In genomic region chr11:64745523-64746328, GRCh38 we compare ENCODE assay signal across 8 cellular contexts. TPM values are rescaled to one million over a fixed set of nuclear protein-coding genes. Genes with fewer than 3 reads are reported as not detected.
DNase-seq lines count a peak whose midpoint lies in the region; ATAC-seq and TF ChIP-seq lines count a peak whose summit lies in the region.

No MANE protein-coding gene starts in this region.

- H3K27me3 ChIP-seq in esophagus muscularis mucosa: no peaks in the 10 kb centered on the region
- no peaks in the 10 kb centered on the region for H3K27me3 ChIP-seq in naive thymus-derived CD4-positive, alpha-beta T cell (ENCODE audit: control insufficient read depth in 2 of 2, insufficient read depth in 2 of 2, low read length in 2 of 2)

- ATAC-seq in naive thymus-derived CD4-positive, alpha-beta T cell: peak; percentile 51
- no peak for ATAC-seq in GM18520 (IDR thresholded peaks at IDR 0.05; ENCODE audit: unreplicated experiment)

- TF ChIP-seq CTCF in esophagus muscularis mucosa (IDR thresholded peaks at IDR 0.05): no peak

- 1% methylated on average over 43 of the region's 52 CpGs for WGBS in esophagus muscularis mucosa

- TF ChIP-seq EP300 in esophagus muscularis mucosa (IDR thresholded peaks at IDR 0.05): no peak

- H3K9ac ChIP-seq in ES-I3 (ENCODE audit: low read depth, low read length): peak overlapping the region; percentile 87; the same call in 1 of the 2 replicates

- no peaks in the 10 kb centered on the region for H3K9me3 ChIP-seq in ES-I3 (ENCODE audit: control insufficient read depth, insufficient read depth, low read length)
- H3K9me3 ChIP-seq in esophagus muscularis mucosa: no peaks in the 10 kb centered on the region
- no peaks in the 10 kb centered on the region for H3K9me3 ChIP-seq in naive thymus-derived CD4-positive, alpha-beta T cell (ENCODE audit: control insufficient read depth in 2 of 3, low read length in 3 of 3)

- no peaks in the 10 kb centered on the region for H3K36me3 ChIP-seq in ES-I3 (ENCODE audit: insufficient read depth, low read length)
- peaks cover 0 to 13% (median 10%) of the 10 kb centered on the region in 4 donors for H3K36me3 ChIP-seq in esophagus muscularis mucosa
- peaks cover 0 to 29% (median 4%) of the 10 kb centered on the region in 3 experiments for H3K36me3 ChIP-seq in naive thymus-derived CD4-positive, alpha-beta T cell (ENCODE audit: control insufficient read depth in 2 of 3, insufficient read depth in 3 of 3, low read length in 3 of 3)

- H3K4me1 ChIP-seq in ES-I3 (ENCODE audit: insufficient read depth, low read length) (peaks cover 5% of the 10 kb centered on the region; the same call in 1 of the 2 replicates), esophagus muscularis mucosa (peaks cover 28 to 69% (median 61%) of the 10 kb centered on the region in 4 donors)
- H3K4me1 ChIP-seq in naive thymus-derived CD4-positive, alpha-beta T cell (ENCODE audit: control insufficient read depth in 2 of 2, insufficient read depth in 2 of 2, low read length in 2 of 2): peaks cover 9 to 22% of the 10 kb centered on the region in 2 donors

- DNase-seq in MV-4-11 (lab: John Stamatoyannopoulos, UW) (peak; percentile 82), esophagus muscularis mucosa (ENCODE audit: extremely low spot score) (peak; percentile 97), stromal cell of bone marrow (ENCODE audit: low read depth) (peak; percentile 13), RPMI8226 (no peak)
- peak; percentile 83 for DNase-seq in activated CD8-positive, alpha-beta memory T cell treated with anti-CD3 and anti-CD28 coated beads, Interleukin-2, amount 50 U/mL, for 48 hours
- peak; percentile 64 to 87 (median 84) for DNase-seq in naive thymus-derived CD4-positive, alpha-beta T cell

- peaks cover 0 to 12% (median 3%) of the 10 kb centered on the region in 5 donors for H3K36me3 Mint-ChIP-seq in naive thymus-derived CD4-positive, alpha-beta T cell

- H3K9me3 Mint-ChIP-seq in naive thymus-derived CD4-positive, alpha-beta T cell: peaks cover 0 to 5% (median 0%) of the 10 kb centered on the region in 11 donors

- POLR2A ChIA-PET in naive thymus-derived CD4-positive, alpha-beta T cell (lab: Charles Lee): interaction anchor here (0.6 to 39.7 kb wide), 31 partner anchors 9 to 907 kb away, joined by 3 to 1956 read pairs (median 5); partner anchors contain the start of genes CDC42BPG, EHD1, FAU and FKBP2

- CTCF ChIA-PET in naive thymus-derived CD4-positive, alpha-beta T cell (lab: Charles Lee): interaction anchor here (18.4 kb wide), 1 partner anchor 23 kb away, joined by 305 read pairs; the partner anchor contains the start of gene PYGM

- intact Hi-C loops in esophagus muscularis mucosa (cut with DNase I): loop anchor here (2.0 kb wide), 1 partner anchor 57 kb away; the partner anchor contains the start of gene MAP4K2
- intact Hi-C loops in naive thymus-derived CD4-positive, alpha-beta T cell (cut with micrococcal nuclease): loop anchor here (1.0 to 10.0 kb wide), 7 partner anchors 33 to 503 kb away; partner anchors contain the start of genes ZNHIT2 (in 2 of the 2), ATG2A (in 1 of the 2), EHD1 (in 1 of the 2) and FKBP2 (in 1 of the 2)

- H3K27me3 Mint-ChIP-seq in naive thymus-derived CD4-positive, alpha-beta T cell: no peaks in the 10 kb centered on the region

- peaks cover 17 to 43% (median 36%) of the 10 kb centered on the region in 7 donors for H3K4me1 Mint-ChIP-seq in naive thymus-derived CD4-positive, alpha-beta T cell

- peak overlapping the region; percentile 94 to 100 (median 99) for H3K27ac Mint-ChIP-seq in naive thymus-derived CD4-positive, alpha-beta T cell

- TF ChIP-seq POLR2A in esophagus muscularis mucosa (IDR thresholded peaks at IDR 0.05; ENCODE audit: low read depth): peak; percentile 55

- H3K4me3 ChIP-seq in esophagus muscularis mucosa: peak overlapping the region; percentile 59 to 73 (median 69)
- H3K4me3 ChIP-seq in naive thymus-derived CD4-positive, alpha-beta T cell (ENCODE audit: low read length): peak overlapping the region; percentile 68

- H3K27ac ChIP-seq in esophagus muscularis mucosa (replicated peaks in 1 of 4): peak overlapping the region; percentile 92 to 99 (median 96)
- H3K27ac ChIP-seq in naive thymus-derived CD4-positive, alpha-beta T cell (ENCODE audit: low read depth, low read length): peak overlapping the region; percentile 97

- H3K4me3 Mint-ChIP-seq in naive thymus-derived CD4-positive, alpha-beta T cell: peak overlapping the region; percentile 85 to 100 (median 96)

RNA-seq across cellular contexts. Expression of gene RASGRP2, which starts 1.8 kb away (rescaled TPM):
- 10 to 100 TPM; 32.8 to 72.8 (median 34.9) TPM for total RNA-seq in esophagus muscularis mucosa
- 100 to 1,000 TPM; 211 to 697 (median 654) TPM for total RNA-seq in naive thymus-derived CD4-positive, alpha-beta T cell
- 100 to 1,000 TPM; 197 to 312 TPM for polyA plus RNA-seq in naive thymus-derived CD4-positive, alpha-beta T cell

RNA-seq across cellular contexts. Expression of gene PYGM, which starts 14.0 kb away (rescaled TPM):
- 10 to 100 TPM; 18.4 to 57.2 (median 26.3) TPM for total RNA-seq in esophagus muscularis mucosa
- 10 to 100 TPM in 4 of 5 experiments, 1 to 10 TPM in 1; 8.0 to 16.2 (median 13.9) TPM for total RNA-seq in naive thymus-derived CD4-positive, alpha-beta T cell
- under 1 TPM; 0.26 to 0.64 TPM for polyA plus RNA-seq in naive thymus-derived CD4-positive, alpha-beta T cell

RNA-seq across cellular contexts. Expression of gene NRXN2, which starts 22.7 kb away (rescaled TPM):
- total RNA-seq in esophagus muscularis mucosa: 10 to 100 TPM in 1 of 4 donors, 1 to 10 TPM in 3; 2.1 to 12.9 (median 4.3) TPM
- under 1 TPM in 3 of 5 experiments, not detected in 2; 0.07 to 0.71 (median 0.27) TPM for total RNA-seq in naive thymus-derived CD4-positive, alpha-beta T cell
- not detected for polyA plus RNA-seq in naive thymus-derived CD4-positive, alpha-beta T cell

RNA-seq across cellular contexts. Expression of gene SF1, which starts 32.6 kb away (rescaled TPM):
- total RNA-seq in esophagus muscularis mucosa: 100 to 1,000 TPM; 199 to 285 (median 234) TPM
- 1,000 to 10,000 TPM in 2 of 5 experiments, 100 to 1,000 TPM in 3; 462 to 1,612 (median 904) TPM for total RNA-seq in naive thymus-derived CD4-positive, alpha-beta T cell
- 100 to 1,000 TPM; 101 to 155 TPM for polyA plus RNA-seq in naive thymus-derived CD4-positive, alpha-beta T cell

RNA-seq across cellular contexts. Expression of gene MAP4K2, which starts 57.3 kb away (rescaled TPM):
- total RNA-seq in esophagus muscularis mucosa: 10 to 100 TPM; 11.1 to 25.0 (median 17.1) TPM
- total RNA-seq in naive thymus-derived CD4-positive, alpha-beta T cell: 100 to 1,000 TPM in 2 of 5 experiments, 10 to 100 TPM in 3; 75.2 to 130 (median 84.3) TPM
- polyA plus RNA-seq in naive thymus-derived CD4-positive, alpha-beta T cell: 10 to 100 TPM; 40.7 to 63.0 TPM
